In the genomic region with DNA sequence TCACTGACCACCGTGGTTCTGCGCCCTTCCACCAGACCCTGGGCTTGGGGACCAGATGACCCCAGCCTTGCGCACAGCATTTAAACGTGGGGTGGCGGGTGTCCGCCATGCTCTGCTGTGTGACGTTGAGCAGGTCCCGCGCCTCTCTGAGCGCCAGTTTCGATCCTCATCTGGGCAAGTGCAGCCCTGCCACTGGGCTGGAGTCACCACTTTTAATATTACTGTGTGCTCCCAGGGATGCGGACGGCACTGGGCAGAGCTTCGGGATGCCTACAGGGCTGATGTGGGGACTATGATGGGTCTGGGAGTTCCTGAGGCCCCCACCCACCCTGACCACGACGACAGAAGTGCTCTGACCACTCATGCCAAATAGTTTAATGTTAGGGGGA, we compare ENCODE assay signal across 6 cellular contexts. TPM values are rescaled to one million over a fixed set of nuclear protein-coding genes. Genes with fewer than 3 reads are reported as not detected.
DNase-seq lines count a peak whose midpoint lies in the region; TF ChIP-seq lines count a peak whose summit lies in the region.

No MANE protein-coding gene starts in this region.

- H3K27ac ChIP-seq in 22Rv1: peak overlapping the region; percentile 93
- no peak overlapping the region for H3K27ac ChIP-seq in SJCRH30

- H3K4me3 ChIP-seq in SJCRH30: peak overlapping the region; percentile 82
- H3K4me3 ChIP-seq in iPS-18c (ENCODE audit: insufficient read depth, low read depth, low read length): peak overlapping the region; percentile 67; the same call in 1 of the 2 replicates

- H3K36me3 ChIP-seq in SJCRH30: no peaks in the 10 kb centered on the region

- no peaks in the 10 kb centered on the region for H3K4me1 ChIP-seq in SJCRH30

- H3K9me3 ChIP-seq in SJCRH30 (replicated peaks): no peaks in the 10 kb centered on the region
- H3K9me3 ChIP-seq in iPS-18c (ENCODE audit: control insufficient read depth, insufficient read depth, low read length): no peaks in the 10 kb centered on the region

- DNase-seq in SJCRH30 (no peak), retina (no peak), mesenteric fat pad (ENCODE audit: low spot score) (no peak), NCI-H1105 (lab: John Stamatoyannopoulos, UW) (no peak)

- TF ChIP-seq CTCF in 22Rv1 (IDR thresholded peaks at IDR 0.05): peak; percentile 46

- H3K27me3 ChIP-seq in SJCRH30: peaks cover 5% of the 10 kb centered on the region; the same call in 1 of the 2 replicates

RNA-seq across cellular contexts. Expression of a gene that starts 1.2 kb away (rescaled TPM):
- 0.76 and 2.4 TPM in 2 replicates for total RNA-seq in SJCRH30 (2014; rRNA removed; shearing (Covaris generic))
- total RNA-seq in mesenteric fat pad: 12.9 TPM

RNA-seq across cellular contexts. Expression of a gene that starts 8.6 kb away (rescaled TPM):
- not detected in 2 replicates for total RNA-seq in SJCRH30 (2014; rRNA removed; shearing (Covaris generic))
- total RNA-seq in mesenteric fat pad: not detected

RNA-seq across cellular contexts. Expression of a gene that starts 19.6 kb away (rescaled TPM):
- total RNA-seq in SJCRH30 (2014; rRNA removed; shearing (Covaris generic)): 0.18 TPM in 1 of 2 replicates, not detected in the other
- total RNA-seq in mesenteric fat pad: not detected

RNA-seq across cellular contexts. Expression of a gene that starts 24.2 kb away (rescaled TPM):
- 116 and 137 TPM in 2 replicates for total RNA-seq in SJCRH30 (2014; rRNA removed; shearing (Covaris generic))
- total RNA-seq in mesenteric fat pad: 147 TPM

RNA-seq across cellular contexts. Expression of a gene that starts 43.5 kb away (rescaled TPM):
- total RNA-seq in SJCRH30 (2014; rRNA removed; shearing (Covaris generic)): not detected in 2 replicates
- not detected for total RNA-seq in mesenteric fat pad
